Comparison of ENCODE assay signal across 8 cellular contexts in genomic region chr3:56683122-56683817, GRCh38. TPM values are rescaled to one million over a fixed set of nuclear protein-coding genes. Genes with fewer than 3 reads are reported as not detected.
DNase-seq lines count a peak whose midpoint lies in the region; ATAC-seq, FAIRE-seq and TF ChIP-seq lines count a peak whose summit lies in the region.

Gene TASOR (minus strand): TSS chr3:56683265. CDS start chr3:56683006, 259 bp downstream.

- H3K9me3 ChIP-seq in CD4-positive, CD25-positive, alpha-beta regulatory T cell (ENCODE audit: control insufficient read depth in 2 of 2, low read length in 2 of 2), result no peaks in the 10 kb centered on the region
- H3K9me3 ChIP-seq in OCI-LY1 (ENCODE audit: low read length) (peaks cover 8% of the 10 kb centered on the region), mucosa of descending colon (no peaks in the 10 kb centered on the region)

- peak within 1 kb of the TSS; percentile 89 for H3K4me3 ChIP-seq in CD4-positive, CD25-positive, alpha-beta regulatory T cell (ENCODE audit: low read depth, low read length)
- H3K4me3 ChIP-seq in OCI-LY1 (ENCODE audit: low read depth, low read length, poor library complexity, severe bottlenecking) (peak within 1 kb of the TSS; percentile 64), epithelial cell of esophagus (ENCODE audit: low read length) (peak within 1 kb of the TSS; percentile 80), mucosa of descending colon (peak within 1 kb of the TSS; percentile 90)

- H3K27ac ChIP-seq in CD4-positive, CD25-positive, alpha-beta regulatory T cell (ENCODE audit: insufficient read depth, low read length, poor library complexity, severe bottlenecking), result peak within 1 kb of the TSS; percentile 99
- H3K27ac ChIP-seq in OCI-LY1 (ENCODE audit: low read depth, low read length, poor library complexity, severe bottlenecking), result peak within 1 kb of the TSS; percentile 78

- H3K27me3 Mint-ChIP-seq in CD4-positive, CD25-positive, alpha-beta regulatory T cell, result peaks cover 5% of the 10 kb centered on the region

- no peaks in the 10 kb centered on the region for H3K36me3 ChIP-seq in CD4-positive, CD25-positive, alpha-beta regulatory T cell (ENCODE audit: control insufficient read depth, insufficient read depth, low read length)
- peaks cover 39% of the 10 kb centered on the region for H3K36me3 ChIP-seq in OCI-LY1 (ENCODE audit: insufficient read depth, low read length)
- no peaks in the 10 kb centered on the region for H3K36me3 ChIP-seq in mucosa of descending colon (ENCODE audit: low read depth)

- H3K27ac Mint-ChIP-seq in CD4-positive, CD25-positive, alpha-beta regulatory T cell, result peak within 1 kb of the TSS; percentile 93 to 98 (median 97)

- peak within 1 kb of the TSS; percentile 94 to 97 (median 96) for H3K4me3 Mint-ChIP-seq in CD4-positive, CD25-positive, alpha-beta regulatory T cell

- TF ChIP-seq CTCF in OCI-LY1 (IDR thresholded peaks at IDR 0.05; ENCODE audit: low read length) (no peak), epithelial cell of esophagus (IDR thresholded peaks at IDR 0.05; ENCODE audit: insufficient read depth, low read depth, low read length, missing control alignments) (no peak), mucosa of descending colon (IDR thresholded peaks at IDR 0.05) (no peak)

- intact Hi-C loops in mucosa of descending colon (cut with DNase I, micrococcal nuclease), result loop anchor here in 1 of 2 donors (10.0 kb wide), 1 partner anchor 48 kb away; no protein-coding TSS in a partner anchor

- no peaks in the 10 kb centered on the region for H3K9me2 ChIP-seq in OCI-LY1 (ENCODE audit: low read depth, low read length)

- peak within 1 kb of the TSS; percentile 71; the same call in 1 of the 2 replicates for H2AFZ ChIP-seq in OCI-LY1 (ENCODE audit: low read length)

- H3F3A ChIP-seq in OCI-LY1 (ENCODE audit: insufficient read depth, low read length), result no peaks in the 10 kb centered on the region

- DNase-seq in CD4-positive, CD25-positive, alpha-beta regulatory T cell, result peak; percentile 84 to 93 (median 88)
- DNase-seq in GM19239 (ENCODE audit: insufficient read length, low spot score) (peak; percentile 82), activated T-cell treated with anti-CD3 and anti-CD28 coated beads for 4 hours (peak; percentile 82), epithelial cell of esophagus (ENCODE audit: low read depth) (peak; percentile 79), mucosa of descending colon (peak; percentile 85 to 92 (median 91))
- peak; percentile 63 to 77 for DNase-seq in stimulated activated CD8-positive, alpha-beta memory T cell treated with anti-CD3 and anti-CD28 coated beads, Interleukin-4, amount 100 ng/mL, for 1 hour (ENCODE audit: low read depth in 2 of 2, low spot score in 1 of 2)

- peaks cover 22 to 56% (median 39%) of the 10 kb centered on the region in 4 donors for H3K4me1 Mint-ChIP-seq in CD4-positive, CD25-positive, alpha-beta regulatory T cell

- peak; percentile 80 for FAIRE-seq in GM19239 (lab: Jason Lieb, UNC)

- H3K9ac ChIP-seq in OCI-LY1 (ENCODE audit: low read length), result peak within 1 kb of the TSS; percentile 78

- ATAC-seq in CD4-positive, CD25-positive, alpha-beta regulatory T cell (ENCODE audit: low read depth in 2 of 2), result peak; percentile 86 to 90
- ATAC-seq in HG03457 (IDR thresholded peaks at IDR 0.05; ENCODE audit: unreplicated experiment) (peak; percentile 61), mucosa of descending colon (peak; percentile 98)

- peaks cover 38% of the 10 kb centered on the region for H3K79me2 ChIP-seq in OCI-LY1 (ENCODE audit: insufficient read depth, low read length)

- H3K9me3 Mint-ChIP-seq in CD4-positive, CD25-positive, alpha-beta regulatory T cell, result no peaks in the 10 kb centered on the region

- H3K36me3 Mint-ChIP-seq in CD4-positive, CD25-positive, alpha-beta regulatory T cell, result peaks cover 16% of the 10 kb centered on the region

- peaks cover 39% of the 10 kb centered on the region for H3K4me1 ChIP-seq in CD4-positive, CD25-positive, alpha-beta regulatory T cell (ENCODE audit: control insufficient read depth, insufficient read depth, low read length, poor library complexity, severe bottlenecking)
- H3K4me1 ChIP-seq in OCI-LY1 (ENCODE audit: insufficient read depth, low read length, severe bottlenecking) (peaks cover 29% of the 10 kb centered on the region), mucosa of descending colon (ENCODE audit: low read depth) (peaks cover 12% of the 10 kb centered on the region)

- H3K4me2 ChIP-seq in OCI-LY1 (ENCODE audit: low read length), result peak within 1 kb of the TSS; percentile 75

- no peaks in the 10 kb centered on the region for H4K20me1 ChIP-seq in OCI-LY1 (ENCODE audit: insufficient read depth, low read length)

- no peaks in the 10 kb centered on the region for H3K27me3 ChIP-seq in CD4-positive, CD25-positive, alpha-beta regulatory T cell (ENCODE audit: control insufficient read depth, insufficient read depth, low read length)
- H3K27me3 ChIP-seq in OCI-LY1 (ENCODE audit: insufficient read depth, low read length), result no peaks in the 10 kb centered on the region

RNA-seq across cellular contexts. Expression of gene TASOR, which starts in this region (rescaled TPM):
- 77.4 TPM for total RNA-seq in CD4-positive, CD25-positive, alpha-beta regulatory T cell
- polyA plus RNA-seq in CD4-positive, CD25-positive, alpha-beta regulatory T cell, result 10 to 100 TPM; 29.3 to 38.4 (median 32.5) TPM
- total RNA-seq in mucosa of descending colon, result 10 to 100 TPM; 33.6 to 62.0 (median 43.0) TPM

Comparison
In these comparisons a context has a peak if more than half of its experiments do, and no peak if none do; other contexts are left out.
1. Peak in every context shown above with its lines: DNase-seq, ATAC-seq, H3K4me3 ChIP-seq and H3K27ac ChIP-seq.